Comparison of ENCODE assay signal across 8 cellular contexts in genomic region chr6:154732824-154733609, GRCh38. TPM values are rescaled to one million over a fixed set of nuclear protein-coding genes. Genes with fewer than 3 reads are reported as not detected.
DNase-seq lines count a peak whose midpoint lies in the region; ATAC-seq and TF ChIP-seq lines count a peak whose summit lies in the region.

Gene SCAF8 (plus strand): TSS chr6:154733416. CDS start chr6:154733901, 485 bp downstream.

- ATAC-seq in GM18867 (IDR thresholded peaks at IDR 0.05; ENCODE audit: unreplicated experiment) (peak; percentile 83), HG03097 (IDR thresholded peaks at IDR 0.05; ENCODE audit: low FRiP score, unreplicated experiment) (peak; percentile 79)

- H3K27me3 ChIP-seq in kidney epithelial cell (ENCODE audit: control insufficient read depth, insufficient read depth, low read length) = no peaks in the 10 kb centered on the region

- TF ChIP-seq CTCF in AG09319 (IDR thresholded peaks at IDR 0.05; ENCODE audit: low read depth, low read length) (peak; percentile 49), kidney epithelial cell (IDR thresholded peaks at IDR 0.05; ENCODE audit: insufficient read depth, low read length, poor library complexity, severe bottlenecking) (peak; percentile 34)

- no peaks in the 10 kb centered on the region for H3K36me3 ChIP-seq in kidney epithelial cell (ENCODE audit: control insufficient read depth, insufficient read depth, low read length)

- peak within 1 kb of the TSS; percentile 94 for H3K4me3 ChIP-seq in kidney epithelial cell (ENCODE audit: low read depth, low read length)

- DNase-seq in AG09319 (ENCODE audit: extremely low read depth, low read depth) (peak; percentile 57), NCI-H2227 (lab: John Stamatoyannopoulos, UW; ENCODE audit: unreplicated experiment) (peak; percentile 88), cerebellar cortex (ENCODE audit: low spot score) (peak; percentile 73), kidney epithelial cell (ENCODE audit: low read depth) (no peak)
- DNase-seq in activated CD4-positive, CD25-positive, alpha-beta regulatory T cell treated with anti-CD3 and anti-CD28 coated beads, Interleukin-2, amount 50 U/mL, for 72 hours = peak; percentile 93
- DNase-seq in stimulated activated CD4-positive, alpha-beta T cell treated with anti-CD3 and anti-CD28 coated beads, Interleukin-15, amount 100 ng/mL, for 48 hours (ENCODE audit: low read depth in 2 of 2) = peak; percentile 62 to 76

RNA-seq across cellular contexts. Expression of gene SCAF8, which starts in this region (rescaled TPM):
- 40.9 and 41.1 TPM in 2 replicates for total RNA-seq in kidney epithelial cell
